ENCODE assay signal across 8 cellular contexts in the genomic region with DNA sequence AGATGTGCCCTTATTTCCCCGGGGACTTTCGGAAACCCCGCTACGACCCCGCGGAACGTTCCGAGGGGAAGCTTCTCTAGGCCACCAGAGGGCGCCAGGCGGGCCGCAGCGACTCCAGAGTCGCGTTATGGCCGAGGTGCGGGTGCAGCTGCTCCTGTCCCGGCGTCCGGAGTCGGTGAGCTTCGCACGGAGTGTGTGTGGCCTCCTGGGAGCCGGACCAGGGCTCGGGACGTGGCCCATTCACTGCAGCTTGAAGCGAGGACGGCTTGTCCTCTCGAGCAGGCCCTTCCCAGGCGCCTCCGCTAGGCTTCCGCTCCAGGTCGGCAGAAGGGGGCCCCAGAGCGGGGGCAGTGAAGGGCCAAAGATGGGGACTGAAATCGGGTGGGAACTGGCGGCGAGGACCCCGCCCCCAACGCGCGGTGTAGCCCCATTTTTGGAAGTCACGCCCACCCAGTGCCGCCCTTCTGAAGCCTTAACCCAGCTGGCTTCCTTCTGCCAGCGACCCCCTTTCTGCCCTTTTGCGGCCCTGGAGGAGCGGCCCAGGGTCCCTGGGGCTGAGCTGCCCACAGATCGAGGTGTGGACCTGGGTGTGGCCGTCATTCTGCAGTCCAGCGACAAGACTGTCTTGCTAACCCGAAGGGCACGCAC. TPM values are rescaled to one million over a fixed set of nuclear protein-coding genes. Genes with fewer than 3 reads are reported as not detected.
A peak's percentile ranks its signal among the peaks of the same experiment; 100 is the strongest.
DNase-seq lines count a peak whose midpoint lies in the region; ATAC-seq and TF ChIP-seq lines count a peak whose summit lies in the region.

A gene with protein sequence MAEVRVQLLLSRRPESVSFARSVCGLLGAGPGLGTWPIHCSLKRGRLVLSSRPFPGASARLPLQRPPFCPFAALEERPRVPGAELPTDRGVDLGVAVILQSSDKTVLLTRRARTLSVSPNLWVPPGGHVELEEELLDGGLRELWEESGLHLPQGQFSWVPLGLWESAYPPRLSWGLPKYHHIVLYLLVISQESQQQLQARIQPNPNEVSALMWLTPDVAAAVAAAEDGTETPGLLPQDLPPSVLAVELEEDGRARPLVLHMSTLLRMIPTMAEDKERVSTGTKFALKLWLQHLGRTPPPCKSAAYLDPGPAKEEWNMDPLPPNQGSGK (plus strand): TSS at position 117 of the 648 bp plus-strand sequence. CDS start 11 bp downstream, at position 128.

- no peak within 1 kb of the TSS for H3K4me3 Mint-ChIP-seq in WTC11

- no peaks in the 10 kb centered on the region for H3K27me3 Mint-ChIP-seq in WTC11 (ENCODE audit: low read depth)

- peak; percentile 82 for TF ChIP-seq CTCF in WTC11 (IDR thresholded peaks at IDR 0.05)
- TF ChIP-seq CTCF in kidney epithelial cell (IDR thresholded peaks at IDR 0.05; ENCODE audit: insufficient read depth, low read length, poor library complexity, severe bottlenecking) = peak; percentile 99

- peaks cover 31% of the 10 kb centered on the region for H3K36me3 Mint-ChIP-seq in WTC11

- peaks cover 4% of the 10 kb centered on the region for H3K36me3 ChIP-seq in kidney epithelial cell (ENCODE audit: control insufficient read depth, insufficient read depth, low read length)

- H3K4me1 Mint-ChIP-seq in WTC11 = peaks cover 3% of the 10 kb centered on the region; the same call in 1 of the 2 replicates

- DNase-seq in NCI-H524 (lab: John Stamatoyannopoulos, UW) (peak; percentile 59 to 74), NCI-H524 treated with DMSO at 0.1 percent for 48 hours (lab: John Stamatoyannopoulos, UW) (no peak), NCI-H2107 treated with DMSO at 0.1 percent for 48 hours (lab: John Stamatoyannopoulos, UW; ENCODE audit: unreplicated experiment) (peak; percentile 82), WTC11 (ENCODE audit: low spot score) (peak; percentile 88), caudate nucleus (lab: John Stamatoyannopoulos, UW) (peak in 54 of 61 donors; percentile 15 to 74 (median 55)), kidney epithelial cell (ENCODE audit: low read depth) (no peak)
- DNase-seq in stimulated activated CD4-positive, alpha-beta T cell treated with anti-CD3 and anti-CD28 coated beads, Interleukin-1b, Interleukin-23, amount 100 ng/mL, for 24 hours (ENCODE audit: low read depth in 4 of 4, low spot score in 1 of 4) = peak; percentile 60 to 73 (median 64)

- CTCF ChIA-PET in WTC11 (lab: Charles Lee) = interaction anchor here (0.5 to 9.0 kb wide), 55 partner anchors 9 to 206 kb away, joined by 3 to 254 read pairs (median 5); a partner anchor contains a TSS

- H3K27me3 ChIP-seq in kidney epithelial cell (ENCODE audit: control insufficient read depth, insufficient read depth, low read length) = no peaks in the 10 kb centered on the region

- peak within 1 kb of the TSS; percentile 65 for H3K27ac ChIP-seq in caudate nucleus (ENCODE audit: low read depth, low read length)

- no peak within 1 kb of the TSS for H3K27ac Mint-ChIP-seq in WTC11

- H3K4me3 ChIP-seq in kidney epithelial cell (ENCODE audit: low read depth, low read length) = peak within 1 kb of the TSS; percentile 55

- POLR2A ChIA-PET in WTC11 (lab: Charles Lee) = interaction anchor here (0.6 to 3.4 kb wide), 8 partner anchors 11 to 145 kb away, joined by 3 to 48 read pairs (median 5); a partner anchor contains a TSS

- no peaks in the 10 kb centered on the region for H3K9me3 Mint-ChIP-seq in WTC11

- ATAC-seq in HG02938 (IDR thresholded peaks at IDR 0.05; ENCODE audit: unreplicated experiment) (peak; percentile 38), WTC11 (peak; percentile 78)

TF ChIP-seq in WTC11, 78 proteins besides CTCF, POLR2A, EP300 and RAD21 (continues in another document):
- TF ChIP-seq MXD4 (CRISPR knock-in tag; IDR thresholded peaks at IDR 0.05; ENCODE audit: borderline replicate concordance) (no peak), SOX15 (CRISPR knock-in tag; IDR thresholded peaks at IDR 0.05) (no peak), SMAD4 (CRISPR knock-in tag; IDR thresholded peaks at IDR 0.05) (no peak), TP53 (CRISPR knock-in tag; IDR thresholded peaks at IDR 0.05) (no peak), ZNF121 (CRISPR knock-in tag; IDR thresholded peaks at IDR 0.05) (peak; percentile 34; the same call in 1 of the 2 replicates), NR3C1 (CRISPR knock-in tag; conservative IDR thresholded peaks at IDR 0.05; ENCODE audit: low read depth) (no peak), TEAD4 (CRISPR knock-in tag; IDR thresholded peaks at IDR 0.05) (no peak; the same call in 1 of the 2 replicates), ZNF263 (CRISPR knock-in tag; IDR thresholded peaks at IDR 0.05; ENCODE audit: low read depth) (no peak), PRRX2 (CRISPR knock-in tag; IDR thresholded peaks at IDR 0.05) (no peak; the same call in 1 of the 2 replicates), NFATC4 (CRISPR knock-in tag; IDR thresholded peaks at IDR 0.05) (0 out of 2 replicates have a peak, but pooled peaks have one; percentile 60), ELF4 (CRISPR knock-in tag; IDR thresholded peaks at IDR 0.05; ENCODE audit: low read depth) (no peak), ZNF317 (CRISPR knock-in tag; IDR thresholded peaks at IDR 0.05; ENCODE audit: borderline replicate concordance, low read depth) (0 out of 2 replicates have a peak, but pooled peaks have one; percentile 8), NR1H2 (CRISPR knock-in tag; IDR thresholded peaks at IDR 0.05) (no peak)
- TF ChIP-seq, protein P1, sequence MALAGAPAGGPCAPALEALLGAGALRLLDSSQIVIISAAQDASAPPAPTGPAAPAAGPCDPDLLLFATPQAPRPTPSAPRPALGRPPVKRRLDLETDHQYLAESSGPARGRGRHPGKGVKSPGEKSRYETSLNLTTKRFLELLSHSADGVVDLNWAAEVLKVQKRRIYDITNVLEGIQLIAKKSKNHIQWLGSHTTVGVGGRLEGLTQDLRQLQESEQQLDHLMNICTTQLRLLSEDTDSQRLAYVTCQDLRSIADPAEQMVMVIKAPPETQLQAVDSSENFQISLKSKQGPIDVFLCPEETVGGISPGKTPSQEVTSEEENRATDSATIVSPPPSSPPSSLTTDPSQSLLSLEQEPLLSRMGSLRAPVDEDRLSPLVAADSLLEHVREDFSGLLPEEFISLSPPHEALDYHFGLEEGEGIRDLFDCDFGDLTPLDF (CRISPR knock-in tag; IDR thresholded peaks at IDR 0.05) = no peak
- TF ChIP-seq, protein P2, sequence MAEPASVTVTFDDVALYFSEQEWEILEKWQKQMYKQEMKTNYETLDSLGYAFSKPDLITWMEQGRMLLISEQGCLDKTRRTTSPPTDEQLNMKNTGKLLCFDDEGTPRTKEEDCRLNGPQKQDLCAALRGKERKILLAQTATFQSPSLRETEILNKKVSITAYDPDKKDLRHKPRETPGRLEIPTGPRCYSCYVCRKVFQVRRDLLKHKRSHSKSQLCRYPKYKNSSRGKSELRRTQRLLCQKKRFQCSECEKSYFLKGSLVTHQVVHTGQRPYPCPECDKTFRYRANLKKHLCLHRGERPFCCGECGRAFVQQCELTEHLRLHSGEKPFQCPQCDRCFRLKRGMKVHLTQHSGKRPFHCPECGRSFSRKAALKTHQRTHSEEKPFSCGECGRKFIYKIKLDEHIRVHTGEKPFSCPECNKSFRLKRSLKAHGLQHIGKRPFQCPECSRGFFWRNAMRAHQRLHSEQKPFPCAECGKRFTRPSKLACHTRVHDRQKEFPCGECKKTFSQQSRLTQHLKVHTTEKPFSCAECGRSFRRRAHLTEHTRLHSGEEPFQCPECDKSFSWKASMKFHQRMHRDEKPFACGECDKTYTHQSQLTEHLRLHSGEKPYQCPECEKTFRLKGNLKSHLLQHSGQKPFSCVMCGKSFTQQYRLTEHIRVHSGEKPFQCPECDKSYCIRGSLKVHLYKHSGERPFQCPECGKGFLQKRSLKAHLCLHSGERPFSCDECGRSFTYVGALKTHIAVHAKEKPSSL (CRISPR knock-in tag; conservative IDR thresholded peaks at IDR 0.05) = no peak
- TF ChIP-seq, protein P3, sequence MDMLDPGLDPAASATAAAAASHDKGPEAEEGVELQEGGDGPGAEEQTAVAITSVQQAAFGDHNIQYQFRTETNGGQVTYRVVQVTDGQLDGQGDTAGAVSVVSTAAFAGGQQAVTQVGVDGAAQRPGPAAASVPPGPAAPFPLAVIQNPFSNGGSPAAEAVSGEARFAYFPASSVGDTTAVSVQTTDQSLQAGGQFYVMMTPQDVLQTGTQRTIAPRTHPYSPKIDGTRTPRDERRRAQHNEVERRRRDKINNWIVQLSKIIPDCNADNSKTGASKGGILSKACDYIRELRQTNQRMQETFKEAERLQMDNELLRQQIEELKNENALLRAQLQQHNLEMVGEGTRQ (CRISPR knock-in tag; IDR thresholded peaks at IDR 0.05) = no peak
- TF ChIP-seq, protein P4, sequence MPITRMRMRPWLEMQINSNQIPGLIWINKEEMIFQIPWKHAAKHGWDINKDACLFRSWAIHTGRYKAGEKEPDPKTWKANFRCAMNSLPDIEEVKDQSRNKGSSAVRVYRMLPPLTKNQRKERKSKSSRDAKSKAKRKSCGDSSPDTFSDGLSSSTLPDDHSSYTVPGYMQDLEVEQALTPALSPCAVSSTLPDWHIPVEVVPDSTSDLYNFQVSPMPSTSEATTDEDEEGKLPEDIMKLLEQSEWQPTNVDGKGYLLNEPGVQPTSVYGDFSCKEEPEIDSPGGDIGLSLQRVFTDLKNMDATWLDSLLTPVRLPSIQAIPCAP (CRISPR knock-in tag; IDR thresholded peaks at IDR 0.05) = no peak
- TF ChIP-seq, protein P5, sequence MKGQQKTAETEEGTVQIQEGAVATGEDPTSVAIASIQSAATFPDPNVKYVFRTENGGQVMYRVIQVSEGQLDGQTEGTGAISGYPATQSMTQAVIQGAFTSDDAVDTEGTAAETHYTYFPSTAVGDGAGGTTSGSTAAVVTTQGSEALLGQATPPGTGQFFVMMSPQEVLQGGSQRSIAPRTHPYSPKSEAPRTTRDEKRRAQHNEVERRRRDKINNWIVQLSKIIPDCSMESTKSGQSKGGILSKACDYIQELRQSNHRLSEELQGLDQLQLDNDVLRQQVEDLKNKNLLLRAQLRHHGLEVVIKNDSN (CRISPR knock-in tag; IDR thresholded peaks at IDR 0.05) = no peak
- TF ChIP-seq, protein P6, sequence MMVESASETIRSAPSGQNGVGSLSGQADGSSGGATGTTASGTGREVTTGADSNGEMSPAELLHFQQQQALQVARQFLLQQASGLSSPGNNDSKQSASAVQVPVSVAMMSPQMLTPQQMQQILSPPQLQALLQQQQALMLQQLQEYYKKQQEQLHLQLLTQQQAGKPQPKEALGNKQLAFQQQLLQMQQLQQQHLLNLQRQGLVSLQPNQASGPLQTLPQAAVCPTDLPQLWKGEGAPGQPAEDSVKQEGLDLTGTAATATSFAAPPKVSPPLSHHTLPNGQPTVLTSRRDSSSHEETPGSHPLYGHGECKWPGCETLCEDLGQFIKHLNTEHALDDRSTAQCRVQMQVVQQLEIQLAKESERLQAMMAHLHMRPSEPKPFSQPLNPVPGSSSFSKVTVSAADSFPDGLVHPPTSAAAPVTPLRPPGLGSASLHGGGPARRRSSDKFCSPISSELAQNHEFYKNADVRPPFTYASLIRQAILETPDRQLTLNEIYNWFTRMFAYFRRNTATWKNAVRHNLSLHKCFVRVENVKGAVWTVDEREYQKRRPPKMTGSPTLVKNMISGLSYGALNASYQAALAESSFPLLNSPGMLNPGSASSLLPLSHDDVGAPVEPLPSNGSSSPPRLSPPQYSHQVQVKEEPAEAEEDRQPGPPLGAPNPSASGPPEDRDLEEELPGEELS (CRISPR knock-in tag; IDR thresholded peaks at IDR 0.05) = no peak

RNA-seq across cellular contexts. Expression of the gene that starts here (rescaled TPM):
- 2.7 to 3.5 TPM (median 3.3 TPM) in 3 replicates for total RNA-seq in WTC11 (2021)
- total RNA-seq in kidney epithelial cell = 1.9 and 2.5 TPM in 2 replicates

Comparison
In these comparisons a context has a peak if more than half of its experiments do, and no peak if none do; other contexts are left out.
1. DNase-seq: peak in NCI-H524 (2 of 2), NCI-H2107 treated with DMSO at 0.1 percent for 48 hours (single experiment), WTC11 (single experiment), caudate nucleus (54 of 61) and stimulated activated CD4-positive, alpha-beta T cell treated with anti-CD3 and anti-CD28 coated beads, Interleukin-1b, Interleukin-23, amount 100 ng/mL, for 24 hours (4 of 4); none in NCI-H524 treated with DMSO at 0.1 percent for 48 hours (single experiment) and kidney epithelial cell (single experiment).